Comparison of ENCODE assay signal across 8 cellular contexts in the genomic region with DNA sequence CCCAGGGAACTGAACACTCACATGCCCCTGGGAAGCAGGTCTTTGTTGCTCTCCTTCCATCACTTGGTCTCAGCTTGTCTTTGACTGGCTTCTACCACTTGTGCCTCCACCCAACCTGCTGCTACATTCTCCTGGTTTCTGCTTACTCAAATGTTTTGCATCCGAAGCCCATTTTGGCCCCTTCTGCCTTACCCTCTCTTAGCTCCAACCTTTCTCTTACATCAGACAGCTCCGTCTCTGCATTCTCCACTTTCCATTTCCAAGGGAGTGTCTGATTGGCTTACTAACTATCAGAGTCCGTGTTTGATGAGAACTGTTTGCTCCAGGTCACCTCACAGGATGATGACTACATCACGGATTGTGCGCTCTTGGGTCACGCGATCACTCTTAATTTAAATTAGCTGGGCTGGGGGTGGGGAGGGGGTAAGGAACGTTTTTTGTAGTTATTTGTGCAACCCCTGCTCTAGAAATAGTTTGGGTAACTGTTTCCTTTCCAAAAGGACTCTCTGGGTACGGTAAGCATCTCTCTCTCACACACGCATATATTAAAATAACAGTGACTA. TPM values are rescaled to one million over a fixed set of nuclear protein-coding genes. Genes with fewer than 3 reads are reported as not detected.
DNase-seq lines count a peak whose midpoint lies in the region; ATAC-seq, FAIRE-seq and TF ChIP-seq lines count a peak whose summit lies in the region.

No MANE protein-coding gene starts in this region.

- H3K79me2 ChIP-seq in fibroblast of lung (ENCODE audit: control insufficient read depth, insufficient read depth, low read length): no peaks in the 10 kb centered on the region

- H3K9me3 Mint-ChIP-seq in CD4-positive, CD25-positive, alpha-beta regulatory T cell: no peaks in the 10 kb centered on the region
- H3K9me3 Mint-ChIP-seq in activated CD8-positive, alpha-beta T cell treated with anti-CD3 and anti-CD28 coated beads, Interleukin-2, amount 10 ng/mL, durations not matched to agents 7 days and 5 days (ENCODE audit: insufficient read depth): no peaks in the 10 kb centered on the region

- POLR2A ChIA-PET in activated CD8-positive, alpha-beta T cell treated with anti-CD3 and anti-CD28 coated beads, Interleukin-2, amount 10 ng/mL, durations not matched to agents 7 days and 5 days (lab: Charles Lee): interaction anchor here (0.8 to 3.0 kb wide), 5 partner anchors 16 to 347 kb away, joined by 3 to 20 read pairs (median 5); partner anchors contain the start of genes CITED2 and REPS1

- peak in 1 of 3 donors; percentile 70 for DNase-seq in CD4-positive, CD25-positive, alpha-beta regulatory T cell
- DNase-seq in H7 (peak; percentile 38), NCI-H345 (lab: John Stamatoyannopoulos, UW) (peak; percentile 87), fibroblast of lung (ENCODE audit: low read depth in 2 of 2) (peak; percentile 45 to 55), pancreas (no peak)
- DNase-seq in activated CD8-positive, alpha-beta T cell treated with anti-CD3 and anti-CD28 coated beads, Interleukin-2, amount 10 ng/mL, durations not matched to agents 7 days and 5 days: peak; percentile 64

- H3K4me3 Mint-ChIP-seq in CD4-positive, CD25-positive, alpha-beta regulatory T cell: peak overlapping the region in 3 of 4 donors; percentile 95 to 96 (median 95)
- H3K4me3 Mint-ChIP-seq in activated CD8-positive, alpha-beta T cell treated with anti-CD3 and anti-CD28 coated beads, Interleukin-2, amount 10 ng/mL, durations not matched to agents 7 days and 5 days: no peak overlapping the region

- H3K27me3 Mint-ChIP-seq in CD4-positive, CD25-positive, alpha-beta regulatory T cell: no peaks in the 10 kb centered on the region
- no peaks in the 10 kb centered on the region for H3K27me3 Mint-ChIP-seq in activated CD8-positive, alpha-beta T cell treated with anti-CD3 and anti-CD28 coated beads, Interleukin-2, amount 10 ng/mL, durations not matched to agents 7 days and 5 days (ENCODE audit: low read depth)

- H3K9me3 ChIP-seq in CD4-positive, CD25-positive, alpha-beta regulatory T cell (ENCODE audit: control insufficient read depth in 2 of 2, low read length in 2 of 2): no peaks in the 10 kb centered on the region
- H3K9me3 ChIP-seq in fibroblast of lung (ENCODE audit: control insufficient read depth, insufficient read depth, low read depth, low read length) (no peaks in the 10 kb centered on the region), pancreas (no peaks in the 10 kb centered on the region)

- H3K36me3 Mint-ChIP-seq in CD4-positive, CD25-positive, alpha-beta regulatory T cell: no peaks in the 10 kb centered on the region
- H3K36me3 Mint-ChIP-seq in activated CD8-positive, alpha-beta T cell treated with anti-CD3 and anti-CD28 coated beads, Interleukin-2, amount 10 ng/mL, durations not matched to agents 7 days and 5 days (ENCODE audit: low read depth): peaks cover 3% of the 10 kb centered on the region

- FAIRE-seq in pancreas (lab: Jason Lieb, UNC): no peak

- peak overlapping the region; percentile 89 for H3K4me3 ChIP-seq in CD4-positive, CD25-positive, alpha-beta regulatory T cell (ENCODE audit: low read depth, low read length)
- H3K4me3 ChIP-seq in H7 (ENCODE audit: insufficient read depth, low read depth, low read length) (peak overlapping the region; percentile 95), fibroblast of lung (replicated peaks in 1 of 4; ENCODE audit: control extremely low read depth in 1 of 4, insufficient read depth in 1 of 4, low read depth in 3 of 4, low read length in 4 of 4) (peak overlapping the region in 3 of 4 experiments; percentile 80 to 83 (median 81)), pancreas (peak overlapping the region in 3 of 4 donors; percentile 66 to 96 (median 71))

- peaks cover 14 to 21% (median 20%) of the 10 kb centered on the region in 4 donors for H3K4me1 Mint-ChIP-seq in CD4-positive, CD25-positive, alpha-beta regulatory T cell
- H3K4me1 Mint-ChIP-seq in activated CD8-positive, alpha-beta T cell treated with anti-CD3 and anti-CD28 coated beads, Interleukin-2, amount 10 ng/mL, durations not matched to agents 7 days and 5 days (ENCODE audit: low read depth): peaks cover 16% of the 10 kb centered on the region

- CTCF ChIA-PET in activated CD8-positive, alpha-beta T cell treated with anti-CD3 and anti-CD28 coated beads, Interleukin-2, amount 10 ng/mL, durations not matched to agents 7 days and 5 days (lab: Charles Lee): interaction anchor here (0.7 to 1.5 kb wide), 7 partner anchors 19 to 212 kb away, joined by 3 to 8 read pairs (median 5); no protein-coding TSS in a partner anchor

- peak overlapping the region; percentile 75 for H3K4me2 ChIP-seq in fibroblast of lung (ENCODE audit: extremely low read depth, insufficient read depth, low read length)

- H3K27ac Mint-ChIP-seq in CD4-positive, CD25-positive, alpha-beta regulatory T cell: peak overlapping the region; percentile 86 to 94 (median 92)
- H3K27ac Mint-ChIP-seq in activated CD8-positive, alpha-beta T cell treated with anti-CD3 and anti-CD28 coated beads, Interleukin-2, amount 10 ng/mL, durations not matched to agents 7 days and 5 days: peak overlapping the region; percentile 89

- peak in 1 of 2 donors; percentile 20 for ATAC-seq in CD4-positive, CD25-positive, alpha-beta regulatory T cell (ENCODE audit: low read depth in 2 of 2)
- ATAC-seq in activated CD8-positive, alpha-beta T cell treated with anti-CD3 and anti-CD28 coated beads, Interleukin-2, amount 10 ng/mL, durations not matched to agents 7 days and 5 days: peak; percentile 41
- ATAC-seq in pancreas (peak in 1 of 4 donors; percentile 39), GM19023 (IDR thresholded peaks at IDR 0.05; ENCODE audit: unreplicated experiment) (no peak), HG03139 (IDR thresholded peaks at IDR 0.05; ENCODE audit: unreplicated experiment) (no peak)

- H3K27me3 ChIP-seq in CD4-positive, CD25-positive, alpha-beta regulatory T cell (ENCODE audit: control insufficient read depth, insufficient read depth, low read length): no peaks in the 10 kb centered on the region
- H3K27me3 ChIP-seq in H7 (ENCODE audit: control insufficient read depth, insufficient read depth, low read length) (no peaks in the 10 kb centered on the region), fibroblast of lung (ENCODE audit: control insufficient read depth, insufficient read depth, low read length) (no peaks in the 10 kb centered on the region), pancreas (no peaks in the 10 kb centered on the region)

- no peaks in the 10 kb centered on the region for H4K20me1 ChIP-seq in fibroblast of lung (ENCODE audit: control insufficient read depth, extremely low read depth, insufficient read depth, low read length)

- H3K27ac ChIP-seq in CD4-positive, CD25-positive, alpha-beta regulatory T cell (ENCODE audit: insufficient read depth, low read length, poor library complexity, severe bottlenecking): peak overlapping the region; percentile 86
- H3K27ac ChIP-seq in fibroblast of lung (ENCODE audit: insufficient read depth, low read length): no peak overlapping the region
- H3K27ac ChIP-seq in pancreas: peak overlapping the region in 1 of 4 donors; percentile 77

- peaks cover 33% of the 10 kb centered on the region for H3K4me1 ChIP-seq in CD4-positive, CD25-positive, alpha-beta regulatory T cell (ENCODE audit: control insufficient read depth, insufficient read depth, low read length, poor library complexity, severe bottlenecking)
- H3K4me1 ChIP-seq in fibroblast of lung (ENCODE audit: control insufficient read depth, extremely low read depth, insufficient read depth, low read length) (no peaks in the 10 kb centered on the region), pancreas (peaks cover 0 to 8% (median 0%) of the 10 kb centered on the region in 3 donors)

- TF ChIP-seq CTCF in fibroblast of lung (conservative IDR thresholded peaks at IDR 0.05 in 1 of 2, IDR thresholded peaks at IDR 0.05 in 1 of 2; ENCODE audit: low read depth in 1 of 2, low read length in 2 of 2): no peak
- no peak for TF ChIP-seq CTCF in pancreas (IDR thresholded peaks at IDR 0.05)

- peak overlapping the region; percentile 4 for H2AFZ ChIP-seq in fibroblast of lung (ENCODE audit: low read length)

- WGBS in pancreas, 2 donors: 44 to 53% methylated on average over 10 of the region's 10 CpGs

- H3K36me3 ChIP-seq in CD4-positive, CD25-positive, alpha-beta regulatory T cell (ENCODE audit: control insufficient read depth, insufficient read depth, low read length): no peaks in the 10 kb centered on the region
- no peaks in the 10 kb centered on the region for H3K36me3 ChIP-seq in H7 (replicated peaks; ENCODE audit: control insufficient read depth, insufficient read depth, low read length)
- no peaks in the 10 kb centered on the region for H3K36me3 ChIP-seq in fibroblast of lung (ENCODE audit: control insufficient read depth, insufficient read depth, low read length)
- H3K36me3 ChIP-seq in pancreas: no peaks in the 10 kb centered on the region

- no peak overlapping the region for H3K9ac ChIP-seq in fibroblast of lung (ENCODE audit: insufficient read depth, low read length)

- intact Hi-C loops in pancreas (cut with DNase I): no loop called here

RNA-seq across cellular contexts. Expression of gene ABRACL, which starts 0.8 kb away (rescaled TPM):
- total RNA-seq in CD4-positive, CD25-positive, alpha-beta regulatory T cell: 43.8 TPM
- polyA plus RNA-seq in CD4-positive, CD25-positive, alpha-beta regulatory T cell: 100 to 1,000 TPM; 160 to 194 (median 172) TPM
- 108 and 111 TPM in 2 replicates for total RNA-seq in H7 (2014; rRNA removed; shearing (Covaris generic))
- total RNA-seq in activated CD8-positive, alpha-beta T cell treated with anti-CD3 and anti-CD28 coated beads, Interleukin-2, amount 10 ng/mL, durations not matched to agents 7 days and 5 days: 100 to 1,000 TPM; 124 to 134 TPM
- total RNA-seq in fibroblast of lung (19.7 and 29.8 TPM in 2 replicates), pancreas (10 to 100 TPM in 2 of 6 donors, 1 to 10 TPM in 4; 3.8 to 19.2 (median 6.1) TPM)
- polyA plus RNA-seq in fibroblast of lung (49.8 and 58.8 TPM in 2 replicates), pancreas (10 to 100 TPM; 10.3 to 14.0 TPM)
- 42.1 and 45.0 TPM in 2 replicates for polyA plus RNA-seq in fibroblast of lung (2012)
- polyA minus RNA-seq in fibroblast of lung (ENCODE audit: low replicate concordance): not detected in 2 replicates

RNA-seq across cellular contexts. Expression of gene REPS1, which starts 39.6 kb away (rescaled TPM):
- total RNA-seq in CD4-positive, CD25-positive, alpha-beta regulatory T cell: 55.4 TPM
- polyA plus RNA-seq in CD4-positive, CD25-positive, alpha-beta regulatory T cell: 10 to 100 TPM; 16.1 to 25.8 (median 24.2) TPM
- 55.8 and 64.1 TPM in 2 replicates for total RNA-seq in H7 (2014; rRNA removed; shearing (Covaris generic))
- 10 to 100 TPM; 39.2 to 45.2 TPM for total RNA-seq in activated CD8-positive, alpha-beta T cell treated with anti-CD3 and anti-CD28 coated beads, Interleukin-2, amount 10 ng/mL, durations not matched to agents 7 days and 5 days
- 21.3 and 28.2 TPM in 2 replicates for total RNA-seq in fibroblast of lung
- polyA plus RNA-seq in fibroblast of lung: 27.8 and 33.1 TPM in 2 replicates
- polyA plus RNA-seq in fibroblast of lung (2012): 17.0 and 20.1 TPM in 2 replicates
- 6.3 and 15.6 TPM in 2 replicates for polyA minus RNA-seq in fibroblast of lung (ENCODE audit: low replicate concordance)
- 10 to 100 TPM; 16.1 to 24.0 (median 19.0) TPM for total RNA-seq in pancreas
- polyA plus RNA-seq in pancreas: 10 to 100 TPM; 14.1 to 26.2 TPM

Comparison
In these comparisons a context has a peak if more than half of its experiments do, and no peak if none do; other contexts are left out.
1. DNase-seq: peak in H7 (single experiment), NCI-H345 (single experiment), activated CD8-positive, alpha-beta T cell treated with anti-CD3 and anti-CD28 coated beads, Interleukin-2, amount 10 ng/mL, durations not matched to agents 7 days and 5 days (single experiment) and fibroblast of lung (2 of 2); none in pancreas (0 of 6).
2. Peak in every context shown above with its lines, with median percentiles within 50 percentile points of each other: H3K4me3 ChIP-seq.